In the genomic region with DNA sequence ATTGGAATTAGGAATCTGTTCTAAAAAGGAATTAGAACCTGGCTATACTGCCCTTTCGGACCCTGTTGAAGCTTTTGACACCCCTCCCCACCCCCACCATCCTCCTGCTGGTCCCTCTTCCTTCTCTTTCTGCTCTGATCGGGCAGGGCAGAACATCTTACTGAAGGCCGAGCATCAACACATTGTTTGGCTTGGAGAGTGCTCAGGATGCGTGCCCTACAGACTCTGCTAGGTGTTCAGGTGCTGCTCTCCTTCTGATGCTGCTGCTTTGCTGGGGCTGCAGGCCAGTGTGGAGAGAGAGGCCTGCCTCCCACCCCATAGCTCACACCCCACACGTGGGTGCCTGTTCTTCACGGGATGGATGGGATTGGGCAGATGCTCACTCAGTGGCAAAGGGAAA, we compare ENCODE assay signal across 32 cellular contexts.
"Had no signal": no experiment of that assay in that cellular context is flagged by ENCODE, and none has a peak within 500 bp of the region (broad histone marks: within the 10 kb centered on the region; RNA-seq: fewer than 3 reads in every experiment).

No MANE protein-coding gene starts in this region.

- H3K27ac Mint-ChIP-seq: activated CD4-positive, alpha-beta T cell treated with anti-CD3 and anti-CD28 coated beads, Interleukin-2, amount 10 ng/mL, durations not matched to agents 24 days and 14 days; activated CD8-positive, alpha-beta T cell treated with anti-CD3 and anti-CD28 coated beads for 36 hours; activated naive CD8-positive, alpha-beta T cell treated with anti-CD3 and anti-CD28 coated beads for 36 hours; activated T-cell treated with anti-CD3 and anti-CD28 coated beads, Interleukin-2, amount 50 U/mL, for 72 hours; activated T-helper 17 cell treated with anti-CD3 and anti-CD28 coated beads, Interleukin-2, amount 50 U/mL, for 72 hours had no signal

- H3K36me3 Mint-ChIP-seq: activated naive CD8-positive, alpha-beta T cell treated with anti-CD3 and anti-CD28 coated beads for 36 hours had no signal

- DNase-seq: activated CD4-positive, alpha-beta T cell treated with anti-CD3 and anti-CD28 coated beads, Interleukin-2, amount 10 ng/mL, durations not matched to agents 24 days and 14 days; activated CD4-positive, alpha-beta T cell treated with anti-CD3 and anti-CD28 coated beads, Interleukin-2, amount 50 U/mL, for 4 hours; activated CD8-positive, alpha-beta T cell treated with anti-CD3 and anti-CD28 coated beads for 36 hours; activated effector memory CD4-positive, alpha-beta T cell treated with anti-CD3 and anti-CD28 coated beads, Interleukin-2, amount 50 U/mL, for 16 hours; activated naive CD4-positive, alpha-beta T cell; activated naive CD4-positive, alpha-beta T cell treated with anti-CD3 and anti-CD28 coated beads, Interleukin-2, amount 50 U/mL, for 16 hours; activated naive CD8-positive, alpha-beta T cell treated with anti-CD3 and anti-CD28 coated beads for 36 hours; activated T-cell treated with anti-CD3 and anti-CD28 coated beads, Interleukin-2, amount 50 U/mL, for 1 hour; activated T-cell treated with anti-CD3 and anti-CD28 coated beads, Interleukin-2, amount 50 U/mL, for 72 hours; amniotic stem cell; aorta; brain microvascular endothelial cell; central memory CD4-positive, alpha-beta T cell; Karpas-422; KBM-7; NCI-H1048; NCI-H1105 treated with DMSO at 0.1 percent for 48 hours; NCI-H1436 treated with DMSO at 0.1 percent for 48 hours; NCI-H1694 treated with DMSO at 0.1 percent for 48 hours; NCI-H2029; NCI-H2171 treated with DMSO at 0.1 percent for 48 hours; NCI-H2227 treated with DMSO at 0.1 percent for 48 hours; NCI-H510A treated with DMSO at 0.1 percent for 48 hours; PC-3; Peyer's patch; RPMI8226; SHP77; SJCRH30; T1000; WERI-Rb-1 had no signal

- H3K4me1 Mint-ChIP-seq: activated CD4-positive, alpha-beta T cell treated with anti-CD3 and anti-CD28 coated beads, Interleukin-2, amount 10 ng/mL, durations not matched to agents 24 days and 14 days; activated naive CD8-positive, alpha-beta T cell treated with anti-CD3 and anti-CD28 coated beads for 36 hours; activated T-helper 17 cell treated with anti-CD3 and anti-CD28 coated beads, Interleukin-2, amount 50 U/mL, for 72 hours had no signal

- H3K4me1 ChIP-seq: Peyer's patch, SJCRH30 had no signal

- H3K4me3 ChIP-seq: Peyer's patch, SJCRH30, SK-N-MC had no signal

- H3K36me3 ChIP-seq: brain microvascular endothelial cell, Peyer's patch, SJCRH30, WERI-Rb-1 had no signal

- H3K9me3 Mint-ChIP-seq: activated CD4-positive, alpha-beta T cell treated with anti-CD3 and anti-CD28 coated beads, Interleukin-2, amount 10 ng/mL, durations not matched to agents 24 days and 14 days; activated CD8-positive, alpha-beta T cell treated with anti-CD3 and anti-CD28 coated beads for 36 hours; activated naive CD8-positive, alpha-beta T cell treated with anti-CD3 and anti-CD28 coated beads for 36 hours; activated T-cell treated with anti-CD3 and anti-CD28 coated beads, Interleukin-2, amount 50 U/mL, for 72 hours; activated T-helper 17 cell treated with anti-CD3 and anti-CD28 coated beads, Interleukin-2, amount 50 U/mL, for 72 hours had no signal

- H3K27ac ChIP-seq: brain microvascular endothelial cell, Peyer's patch, SJCRH30, SK-N-MC, WERI-Rb-1 had no signal

- H3K27me3 ChIP-seq: brain microvascular endothelial cell, Peyer's patch, SJCRH30 had no signal

- H3K4me3 Mint-ChIP-seq: activated CD4-positive, alpha-beta T cell treated with anti-CD3 and anti-CD28 coated beads, Interleukin-2, amount 10 ng/mL, durations not matched to agents 24 days and 14 days; activated CD8-positive, alpha-beta T cell treated with anti-CD3 and anti-CD28 coated beads for 36 hours; activated naive CD8-positive, alpha-beta T cell treated with anti-CD3 and anti-CD28 coated beads for 36 hours; activated T-cell treated with anti-CD3 and anti-CD28 coated beads, Interleukin-2, amount 50 U/mL, for 72 hours; activated T-helper 17 cell treated with anti-CD3 and anti-CD28 coated beads, Interleukin-2, amount 50 U/mL, for 72 hours had no signal

- ATAC-seq: activated CD8-positive, alpha-beta T cell treated with anti-CD3 and anti-CD28 coated beads for 36 hours; activated T-cell treated with anti-CD3 and anti-CD28 coated beads, Interleukin-2, amount 50 U/mL, for 72 hours; activated T-helper 17 cell treated with anti-CD3 and anti-CD28 coated beads, Interleukin-2, amount 50 U/mL, for 72 hours; PC-3 had no signal

- H3K9me3 ChIP-seq: Peyer's patch, SJCRH30 had no signal
